In genomic region chr11:119795231-119795630, GRCh38 we compare ENCODE assay signal across 15 cellular contexts.
A peak's percentile ranks its signal among the peaks of the same experiment; 100 is the strongest.
DNase-seq lines count a peak whose midpoint lies in the region; TF ChIP-seq lines count a peak whose summit lies in the region.
"Had no signal": no experiment of that assay in that cellular context is flagged by ENCODE, and none has a peak within 500 bp of the region (broad histone marks: within the 10 kb centered on the region; RNA-seq: fewer than 3 reads in every experiment).

No MANE protein-coding gene starts in this region.

- no peak overlapping the region for H3K4me3 ChIP-seq in neural progenitor cell
- H3K4me3 ChIP-seq in OCI-LY7 (ENCODE audit: low read depth, low read length, poor library complexity, severe bottlenecking): no peak overlapping the region
- H3K4me3 ChIP-seq: BLaER1 treated with 17β-estradiol and CSF1 and Interleukin-3, amounts not matched to agents 10 nM and 100 nM; cardiac muscle cell had no signal

- POLR2A ChIA-PET in OCI-LY7 (lab: Charles Lee): no interaction called here

- intact Hi-C loops in OCI-LY7 (cut with micrococcal nuclease; ENCODE audit: unreplicated experiment): no loop called here

- H4K20me1 ChIP-seq in neural progenitor cell (ENCODE audit: low read depth): no peaks in the 10 kb centered on the region
- no peaks in the 10 kb centered on the region for H4K20me1 ChIP-seq in OCI-LY7 (ENCODE audit: insufficient read depth, low read length)

- no peak overlapping the region for H2AFZ ChIP-seq in neural progenitor cell (replicated peaks)
- no peak overlapping the region for H2AFZ ChIP-seq in OCI-LY7 (ENCODE audit: low read length)

- H3K9ac ChIP-seq in neural progenitor cell: no peak overlapping the region
- H3K9ac ChIP-seq: BLaER1 treated with 17β-estradiol and CSF1 and Interleukin-3, amounts not matched to agents 10 nM and 100 nM had no signal

- no peaks in the 10 kb centered on the region for H3K9me2 ChIP-seq in OCI-LY7 (ENCODE audit: insufficient read depth, low read length)

- H3K27me3 Mint-ChIP-seq in neural progenitor cell (ENCODE audit: insufficient read depth, low read depth): peaks cover 36% of the 10 kb centered on the region

- H3K4me1 Mint-ChIP-seq in neural progenitor cell: peaks cover 83% of the 10 kb centered on the region

- peaks cover 23% of the 10 kb centered on the region for H3K27me3 ChIP-seq in neural progenitor cell
- H3K27me3 ChIP-seq: cardiac muscle cell had no signal

- peak overlapping the region; percentile 84 for H3K27ac Mint-ChIP-seq in neural progenitor cell
- H3K27ac Mint-ChIP-seq: activated T-cell treated with anti-CD3 and anti-CD28 coated beads, Interleukin-2, amount 50 U/mL, for 72 hours had no signal

- H3K4me1 ChIP-seq in neural progenitor cell (peaks cover 80% of the 10 kb centered on the region), OCI-LY7 (ENCODE audit: insufficient read depth, low read length, poor library complexity, severe bottlenecking) (no peaks in the 10 kb centered on the region)
- H3K4me1 ChIP-seq: BLaER1 treated with 17β-estradiol and CSF1 and Interleukin-3, amounts not matched to agents 10 nM and 100 nM had no signal

- H3K4me3 Mint-ChIP-seq in neural progenitor cell: peak overlapping the region; percentile 61
- H3K4me3 Mint-ChIP-seq: activated T-cell treated with anti-CD3 and anti-CD28 coated beads, Interleukin-2, amount 50 U/mL, for 72 hours had no signal

- H3K4me2 ChIP-seq in neural progenitor cell (no peak overlapping the region), OCI-LY7 (ENCODE audit: low read length) (no peak overlapping the region)
- H3K4me2 ChIP-seq: BLaER1 treated with 17β-estradiol and CSF1 and Interleukin-3, amounts not matched to agents 10 nM and 100 nM had no signal

- H3K36me3 ChIP-seq in neural progenitor cell (no peaks in the 10 kb centered on the region), OCI-LY7 (ENCODE audit: insufficient read depth, low read length) (no peaks in the 10 kb centered on the region)
- H3K36me3 ChIP-seq: BLaER1 treated with 17β-estradiol and CSF1 and Interleukin-3, amounts not matched to agents 10 nM and 100 nM; cardiac muscle cell; neutrophil had no signal

- no TSS peak for BruUV-seq in OCI-LY7 (replicated peaks; lab: Mats Ljungman, UMichigan)

- H3K79me2 ChIP-seq in neural progenitor cell (ENCODE audit: low read depth) (no peaks in the 10 kb centered on the region), OCI-LY7 (ENCODE audit: insufficient read depth, low read depth, low read length) (no peaks in the 10 kb centered on the region)

- H3K9me3 ChIP-seq in neural progenitor cell (ENCODE audit: low read depth) (no peaks in the 10 kb centered on the region), OCI-LY7 (ENCODE audit: low read length) (no peaks in the 10 kb centered on the region)
- H3K9me3 ChIP-seq: BLaER1 treated with 17β-estradiol and CSF1 and Interleukin-3, amounts not matched to agents 10 nM and 100 nM; neutrophil had no signal

- CTCF ChIA-PET in OCI-LY7 (lab: Charles Lee; ENCODE audit: unreplicated experiment): no interaction called here

- in situ Hi-C loops in KBM-7 (cut with MboI; ENCODE audit: low pct_unique_long_range_greater_than_20kb, low sequenced_read_pairs): no loop called here

- H3K9me3 Mint-ChIP-seq in neural progenitor cell: no peaks in the 10 kb centered on the region
- H3K9me3 Mint-ChIP-seq: activated T-cell treated with anti-CD3 and anti-CD28 coated beads, Interleukin-2, amount 50 U/mL, for 72 hours had no signal

- TF ChIP-seq CTCF in AG09319 (IDR thresholded peaks at IDR 0.05; ENCODE audit: low read depth, low read length) (no peak), neural progenitor cell (IDR thresholded peaks at IDR 0.05) (no peak), OCI-LY7 (conservative IDR thresholded peaks at IDR 0.05; ENCODE audit: low read length) (no peak)

- H3K27ac ChIP-seq in neural progenitor cell (no peak overlapping the region), OCI-LY7 (ENCODE audit: low read depth, low read length, poor library complexity, severe bottlenecking) (no peak overlapping the region)
- H3K27ac ChIP-seq: BLaER1 treated with 17β-estradiol and CSF1 and Interleukin-3, amounts not matched to agents 10 nM and 100 nM; cardiac muscle cell; neutrophil had no signal

- H3K36me3 Mint-ChIP-seq in neural progenitor cell: no peaks in the 10 kb centered on the region

- H3F3A ChIP-seq in neural progenitor cell (ENCODE audit: low read depth): peaks cover 70% of the 10 kb centered on the region

- DNase-seq in AG09319 (ENCODE audit: extremely low read depth, low read depth): peak; percentile 5
- peak; percentile 9 for DNase-seq in LHCN-M2 (ENCODE audit: low read depth)
- peak; percentile 74 for DNase-seq in dedifferentiated amniotic fluid mesenchymal stem cell (ENCODE audit: extremely low spot score)
- no peak for DNase-seq in neural progenitor cell (ENCODE audit: low spot score)
- no peak for DNase-seq in OCI-LY7 (ENCODE audit: low spot score)
- no peak for DNase-seq in NCI-H2107 (lab: John Stamatoyannopoulos, UW)
- DNase-seq in KBM-7: no peak
- no peak for DNase-seq in stimulated activated CD4-positive, alpha-beta T cell treated with anti-CD3 and anti-CD28 coated beads, Interleukin-2, amount 100 ng/mL, for 24 hours
- DNase-seq: activated T-cell treated with anti-CD3 and anti-CD28 coated beads, Interleukin-2, amount 50 U/mL, for 72 hours; Karpas-422; left ventricle myocardium superior; RPMI8226 had no signal

Comparison
In these comparisons a context has a peak if more than half of its experiments do, and no peak if none do; other contexts are left out.
1. DNase-seq: peak in AG09319 (single experiment), LHCN-M2 (single experiment) and dedifferentiated amniotic fluid mesenchymal stem cell (single experiment); none in neural progenitor cell (single experiment), OCI-LY7 (single experiment), NCI-H2107 (single experiment), KBM-7 (single experiment) and stimulated activated CD4-positive, alpha-beta T cell treated with anti-CD3 and anti-CD28 coated beads, Interleukin-2, amount 100 ng/mL, for 24 hours (0 of 2).